In the genomic region with DNA sequence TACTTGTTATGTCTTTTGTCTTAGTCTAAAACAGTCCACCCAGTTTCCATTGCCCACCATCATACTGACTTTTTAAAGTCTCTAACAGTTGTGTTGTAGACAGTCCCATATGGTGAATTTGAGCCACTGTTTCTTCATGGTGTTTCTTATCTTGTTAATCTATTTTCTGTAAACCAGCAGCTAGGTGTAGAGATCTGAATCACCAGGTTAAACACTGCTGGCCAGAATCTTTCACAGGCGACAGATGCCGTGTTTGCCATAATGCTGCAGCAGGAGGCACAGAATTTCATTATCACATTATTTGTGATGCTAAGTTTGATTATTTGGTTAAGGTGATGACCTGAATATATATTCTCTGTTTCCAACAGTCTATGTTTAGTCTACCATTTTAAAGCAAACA, we compare ENCODE assay signal across 38 cellular contexts. TPM values are rescaled to one million over a fixed set of nuclear protein-coding genes. Genes with fewer than 3 reads are reported as not detected.
"Had no signal": no experiment of that assay in that cellular context is flagged by ENCODE, and none has a peak within 500 bp of the region (broad histone marks: within the 10 kb centered on the region; RNA-seq: fewer than 3 reads in every experiment).

No MANE protein-coding gene starts in this region.

- H3K4me1 Mint-ChIP-seq: brain had no signal

- H3K27me3 Mint-ChIP-seq: activated naive CD8-positive, alpha-beta T cell; activated naive CD8-positive, alpha-beta T cell treated with anti-CD3 and anti-CD28 coated beads, Interleukin-2, amount 50 U/mL, for 24 hours had no signal

- H3K27ac Mint-ChIP-seq: activated CD4-positive, alpha-beta memory T cell treated with anti-CD3 and anti-CD28 coated beads, Interleukin-2, amount 10 ng/mL, durations not matched to agents 7 days and 5 days; activated CD8-positive, alpha-beta memory T cell treated with anti-CD3 and anti-CD28 coated beads, Interleukin-2, amount 10 ng/mL, durations not matched to agents 7 days and 5 days; activated naive CD4-positive, alpha-beta T cell treated with anti-CD3 and anti-CD28 coated beads, Interleukin-2, amount 10 ng/mL, durations not matched to agents 7 days and 5 days; activated naive CD8-positive, alpha-beta T cell; activated naive CD8-positive, alpha-beta T cell treated with anti-CD3 and anti-CD28 coated beads, Interleukin-2, amount 50 U/mL, for 24 hours; brain; T-cell had no signal

- H3K27ac ChIP-seq: PC-9, RWPE1, WERI-Rb-1 had no signal

- H3K4me3 ChIP-seq: PC-9 had no signal

- H2AFZ ChIP-seq: PC-9 had no signal

- H3K4me3 Mint-ChIP-seq: activated CD4-positive, alpha-beta memory T cell treated with anti-CD3 and anti-CD28 coated beads, Interleukin-2, amount 10 ng/mL, durations not matched to agents 7 days and 5 days; activated CD8-positive, alpha-beta memory T cell treated with anti-CD3 and anti-CD28 coated beads, Interleukin-2, amount 10 ng/mL, durations not matched to agents 7 days and 5 days; activated naive CD4-positive, alpha-beta T cell treated with anti-CD3 and anti-CD28 coated beads, Interleukin-2, amount 10 ng/mL, durations not matched to agents 7 days and 5 days; activated naive CD8-positive, alpha-beta T cell; activated naive CD8-positive, alpha-beta T cell treated with anti-CD3 and anti-CD28 coated beads, Interleukin-2, amount 50 U/mL, for 24 hours; brain; T-cell had no signal

- DNase-seq: activated CD4-positive, alpha-beta memory T cell treated with anti-CD3 and anti-CD28 coated beads, Interleukin-2, amount 10 ng/mL, durations not matched to agents 7 days and 5 days; activated CD4-positive, alpha-beta T cell treated with anti-CD3 and anti-CD28 coated beads for 1 hour; activated CD4-positive, alpha-beta T cell treated with anti-CD3 and anti-CD28 coated beads for 48 hours; activated CD4-positive, CD25-positive, alpha-beta regulatory T cell; activated CD8-positive, alpha-beta memory T cell treated with anti-CD3 and anti-CD28 coated beads for 24 hours; activated CD8-positive, alpha-beta memory T cell treated with anti-CD3 and anti-CD28 coated beads, Interleukin-2, amount 10 ng/mL, durations not matched to agents 7 days and 5 days; activated CD8-positive, alpha-beta memory T cell treated with anti-CD3 and anti-CD28 coated beads, Interleukin-2, amount 50 U/mL, for 48 hours; activated effector memory CD4-positive, alpha-beta T cell treated with Interleukin-2 at 50 U/mL for 16 hours; activated naive CD4-positive, alpha-beta T cell treated with anti-CD3 and anti-CD28 coated beads, Interleukin-2, amount 10 ng/mL, durations not matched to agents 7 days and 5 days; activated naive CD8-positive, alpha-beta T cell treated with anti-CD3 and anti-CD28 coated beads, Interleukin-2, amount 50 U/mL, for 24 hours; activated T-cell treated with anti-CD3 and anti-CD28 coated beads, Interleukin-2, amount 50 U/mL, for 48 hours; anterior cingulate cortex; caudate nucleus; cerebellar nuclear complex; MM.1S; MV-4-11; NCI-H1092; NCI-H1436 treated with DMSO at 0.1 percent for 48 hours; NCI-H187 treated with DMSO at 0.1 percent for 48 hours; NCI-H2081; NCI-H2171 treated with DMSO at 0.1 percent for 48 hours; NCI-H2227 treated with DMSO at 0.1 percent for 48 hours; NCI-H446; NCI-H510A treated with DMSO at 0.1 percent for 48 hours; NK-92 treated with Interleukin-12 subunit alpha and Interleukin-12 subunit beta, amount 100 ng/mL, for 24 hours; SIG-M5; T-cell; T-helper 2 cell; T-helper 9 cell; WERI-Rb-1 had no signal

- H3K36me3 ChIP-seq: WERI-Rb-1 had no signal

- H3K4me2 ChIP-seq: PC-9 had no signal

- H3K36me3 Mint-ChIP-seq: activated CD8-positive, alpha-beta memory T cell treated with anti-CD3 and anti-CD28 coated beads, Interleukin-2, amount 10 ng/mL, durations not matched to agents 7 days and 5 days; activated naive CD4-positive, alpha-beta T cell treated with anti-CD3 and anti-CD28 coated beads, Interleukin-2, amount 10 ng/mL, durations not matched to agents 7 days and 5 days; activated naive CD8-positive, alpha-beta T cell; brain; T-cell had no signal

- ATAC-seq: activated CD8-positive, alpha-beta memory T cell treated with anti-CD3 and anti-CD28 coated beads, Interleukin-2, amount 10 ng/mL, durations not matched to agents 7 days and 5 days; activated naive CD8-positive, alpha-beta T cell treated with anti-CD3 and anti-CD28 coated beads, Interleukin-2, amount 50 U/mL, for 24 hours; Right ventricle myocardium inferior; SK-N-SH treated with all-trans-retinoic acid at 6 μM for 48 hours; T-cell had no signal

RNA-seq across cellular contexts. Expression of gene CNGB1, which starts 11.4 kb away (rescaled TPM):
- total RNA-seq: activated CD4-positive, alpha-beta memory T cell treated with anti-CD3 and anti-CD28 coated beads, Interleukin-2, amount 10 ng/mL, durations not matched to agents 7 days and 5 days; activated CD8-positive, alpha-beta memory T cell treated with anti-CD3 and anti-CD28 coated beads, Interleukin-2, amount 10 ng/mL, durations not matched to agents 7 days and 5 days; LHCN-M2; Right ventricle myocardium inferior; SK-MEL-5; T-cell had no signal
